Comparison of ENCODE assay signal across 28 cellular contexts in the genomic region with DNA sequence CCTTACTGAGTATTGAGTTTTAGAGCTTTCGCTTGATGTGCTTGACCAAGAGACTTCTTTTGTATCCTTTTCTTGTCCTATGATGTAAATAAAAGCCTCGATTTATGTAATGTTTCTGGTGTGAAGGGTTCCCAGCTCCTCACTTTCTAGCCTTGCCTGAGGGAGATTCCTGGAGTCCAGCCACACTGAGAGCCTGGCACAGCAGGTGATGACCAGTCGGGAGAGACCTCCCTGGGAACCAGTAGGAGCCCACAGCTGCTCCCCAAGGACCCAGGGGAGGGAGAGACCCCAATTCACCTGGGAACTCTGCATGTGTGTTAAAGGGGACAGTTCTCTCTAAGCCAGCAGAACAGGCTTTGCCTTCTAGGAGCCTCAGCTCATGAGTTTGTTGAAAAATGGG. TPM values are rescaled to one million over a fixed set of nuclear protein-coding genes. Genes with fewer than 3 reads are reported as not detected.
DNase-seq lines count a peak whose midpoint lies in the region; ATAC-seq, FAIRE-seq and TF ChIP-seq lines count a peak whose summit lies in the region.
"Had no signal": no experiment of that assay in that cellular context is flagged by ENCODE, and none has a peak within 500 bp of the region (broad histone marks: within the 10 kb centered on the region; RNA-seq: fewer than 3 reads in every experiment).

No MANE protein-coding gene starts in this region.

- H3K27ac Mint-ChIP-seq in endodermal cell: no peak overlapping the region
- H3K27ac Mint-ChIP-seq: CD4-positive, alpha-beta memory T cell; GM23338 had no signal

- peaks cover 8% of the 10 kb centered on the region for H3K79me2 ChIP-seq in HepG2 (ENCODE audit: insufficient read depth, low read length)

- H3K4me3 Mint-ChIP-seq in endodermal cell: no peak overlapping the region
- H3K4me3 Mint-ChIP-seq: CD4-positive, alpha-beta memory T cell; GM23338 had no signal

- TF ChIP-seq POLR2A in HepG2 (IDR thresholded peaks at IDR 0.05; ENCODE audit: insufficient read depth in 1 of 2, low read depth in 2 of 2, low read length in 2 of 2): no peak
- no peak for TF ChIP-seq POLR2A in upper lobe of left lung (IDR thresholded peaks at IDR 0.05)

- TF ChIP-seq RAD21 in HepG2 (CRISPR knock-in tag; IDR thresholded peaks at IDR 0.05): no peak

- H3K9me3 ChIP-seq in SJCRH30 (replicated peaks) (no peaks in the 10 kb centered on the region), HepG2 (ENCODE audit: low read length) (no peaks in the 10 kb centered on the region), subcutaneous abdominal adipose tissue (ENCODE audit: control insufficient read depth in 5 of 5, low read length in 5 of 5) (no peaks in the 10 kb centered on the region), upper lobe of left lung (no peaks in the 10 kb centered on the region), endodermal cell (ENCODE audit: control insufficient read depth, low read length) (no peaks in the 10 kb centered on the region)
- H3K9me3 ChIP-seq: HAP-1 had no signal

- no peak overlapping the region for H2AFZ ChIP-seq in HepG2 (ENCODE audit: low read length)
- H2AFZ ChIP-seq: GM23338 had no signal

- H3K9me3 Mint-ChIP-seq in endodermal cell: no peaks in the 10 kb centered on the region
- H3K9me3 Mint-ChIP-seq: GM23338 had no signal

- 43% methylated on average over 3 of the region's 3 CpGs for WGBS in HepG2 (ENCODE audit: low lambda C conversion rate)
- 78% methylated on average over 3 of the region's 3 CpGs for WGBS in upper lobe of left lung, 2 donors
- 86 to 89% methylated on average over 1 to 3 of the region's 3 CpGs for WGBS in endodermal cell (ENCODE audit: insufficient coverage in 1 of 2, insufficient read length in 1 of 2), 2 experiments

- intact Hi-C loops in HepG2 (cut with micrococcal nuclease; ENCODE audit: unreplicated experiment): no loop called here

- peaks cover 6% of the 10 kb centered on the region for H3K4me1 Mint-ChIP-seq in endodermal cell
- H3K4me1 Mint-ChIP-seq: CD4-positive, alpha-beta memory T cell had no signal

- no peak overlapping the region for H3K4me2 ChIP-seq in HepG2 (ENCODE audit: low read depth, low read length)
- H3K4me2 ChIP-seq: GM23338 had no signal

- H3K36me3 Mint-ChIP-seq in endodermal cell (ENCODE audit: low read depth): peaks cover 2% of the 10 kb centered on the region

- DNase-seq in ELF-1 (ENCODE audit: low read depth, low spot score) (peak; percentile 48), SJCRH30 (peak; percentile 30 to 55), HepG2 (ENCODE audit: low spot score) (no peak), upper lobe of left lung (no peak), endodermal cell (no peak)
- DNase-seq: C1 segment of cervical spinal cord; CD4-positive, alpha-beta memory T cell; COR-L47; DMS53; MV-4-11; NCI-H1105; NCI-H1436 treated with DMSO at 0.1 percent for 48 hours; NCI-H187 treated with DMSO at 0.1 percent for 48 hours; NCI-H2107; NCI-H446; NCI-H526; SHP77; SW 1271 had no signal

- no peak overlapping the region for H3K27ac ChIP-seq in SJCRH30
- no peak overlapping the region for H3K27ac ChIP-seq in HepG2 (ENCODE audit: extremely low read length, insufficient read depth, low read length)
- H3K27ac ChIP-seq in subcutaneous abdominal adipose tissue (ENCODE audit: low read depth, low read length): peak overlapping the region; percentile 26
- H3K27ac ChIP-seq in upper lobe of left lung: no peak overlapping the region
- no peak overlapping the region for H3K27ac ChIP-seq in endodermal cell (ENCODE audit: low read depth, low read length)
- H3K27ac ChIP-seq: HL-60, RWPE1, SK-N-MC had no signal

- POLR2A ChIA-PET in HepG2 (lab: Yijun Ruan, JAX): interaction anchor here (1.0 to 1.5 kb wide), 7 partner anchors 8 to 87 kb away, joined by 3 to 8 read pairs (median 3); a partner anchor contains a TSS

- H3K27me3 Mint-ChIP-seq in endodermal cell (ENCODE audit: insufficient read depth): no peaks in the 10 kb centered on the region

- FAIRE-seq in HepG2 (lab: Jason Lieb, UNC): no peak
- FAIRE-seq: A204.1, G401.6 had no signal

- BruUV-seq in HepG2 (replicated peaks; lab: Mats Ljungman, UMichigan): no TSS peak

- H3K9ac ChIP-seq in HepG2 (ENCODE audit: insufficient read depth, low read depth, low read length) (no peak overlapping the region), subcutaneous abdominal adipose tissue (ENCODE audit: low read length in 5 of 5) (peak overlapping the region in 2 of 5 donors; percentile 10 to 44), endodermal cell (ENCODE audit: extremely low read depth, low read length, poor library complexity, severe bottlenecking) (no peak overlapping the region)

- no peak for TF ChIP-seq EP300 in HepG2 (IDR thresholded peaks at IDR 0.05; ENCODE audit: low read depth in 2 of 2, low read length in 2 of 2)
- no peak for TF ChIP-seq EP300 in HepG2 (CRISPR knock-in tag; IDR thresholded peaks at IDR 0.05; ENCODE audit: borderline replicate concordance)
- TF ChIP-seq EP300 in upper lobe of left lung (IDR thresholded peaks at IDR 0.05): no peak

- H4K20me1 ChIP-seq in HepG2 (ENCODE audit: insufficient read depth, low read length): peaks cover 4% of the 10 kb centered on the region; the same call in 1 of the 2 replicates

- CTCF ChIA-PET in HepG2 (lab: Yijun Ruan, JAX; ENCODE audit: low intra/inter-chr PET ratio, low total read pairs): interaction anchor here (1.5 kb wide), 1 partner anchor 9 kb away, joined by 8 read pairs; a partner anchor contains a TSS

- in situ Hi-C loops in HepG2 (cut with HindIII; ENCODE audit: extremely low pct_ligation_motif_present, low pct_unique_long_range_greater_than_20kb): loop anchor here (5.0 kb wide), 1 partner anchor 33 kb away; no protein-coding TSS in a partner anchor

- H3K36me3 ChIP-seq in SJCRH30 (no peaks in the 10 kb centered on the region), HepG2 (replicated peaks in 1 of 2; ENCODE audit: control insufficient read depth in 1 of 2, insufficient read depth in 2 of 2, low read length in 2 of 2) (peaks cover 7 to 14% of the 10 kb centered on the region in 2 experiments), subcutaneous abdominal adipose tissue (ENCODE audit: control insufficient read depth in 5 of 5, insufficient read depth in 5 of 5, low read length in 5 of 5) (peaks cover 0 to 22% (median 19%) of the 10 kb centered on the region in 5 donors), upper lobe of left lung (peaks cover 0 to 16% (median 7%) of the 10 kb centered on the region in 4 donors), endodermal cell (ENCODE audit: control insufficient read depth, insufficient read depth, low read length) (no peaks in the 10 kb centered on the region)
- H3K36me3 ChIP-seq: HAP-1 had no signal

- H3K27me3 ChIP-seq in SJCRH30 (no peaks in the 10 kb centered on the region), HepG2 (ENCODE audit: control insufficient read depth in 1 of 2, insufficient read depth in 2 of 2, low read length in 2 of 2) (no peaks in the 10 kb centered on the region), subcutaneous abdominal adipose tissue (ENCODE audit: control insufficient read depth in 5 of 5, insufficient read depth in 4 of 5, low read length in 5 of 5) (no peaks in the 10 kb centered on the region), upper lobe of left lung (no peaks in the 10 kb centered on the region), endodermal cell (ENCODE audit: control insufficient read depth, insufficient read depth, low read length, poor library complexity, severe bottlenecking) (no peaks in the 10 kb centered on the region)

- H3K4me3 ChIP-seq in SJCRH30 (no peak overlapping the region), HepG2 (replicated peaks in 1 of 3; ENCODE audit: insufficient read depth in 1 of 3, low read depth in 2 of 3, low read length in 3 of 3) (no peak overlapping the region), subcutaneous abdominal adipose tissue (ENCODE audit: low read depth in 1 of 5, low read length in 5 of 5) (no peak overlapping the region), upper lobe of left lung (no peak overlapping the region), endodermal cell (ENCODE audit: low read length) (no peak overlapping the region)
- H3K4me3 ChIP-seq: GM23338, HAP-1, SK-N-MC had no signal

- peaks cover 25% of the 10 kb centered on the region for H3K4me1 ChIP-seq in SJCRH30
- peaks cover 63% of the 10 kb centered on the region for H3K4me1 ChIP-seq in HepG2 (ENCODE audit: insufficient read depth, low read length)
- peaks cover 8 to 50% (median 44%) of the 10 kb centered on the region in 5 donors for H3K4me1 ChIP-seq in subcutaneous abdominal adipose tissue (ENCODE audit: control insufficient read depth in 5 of 5, insufficient read depth in 5 of 5, low read length in 5 of 5)
- H3K4me1 ChIP-seq in upper lobe of left lung: peaks cover 0 to 3% (median 0%) of the 10 kb centered on the region in 4 donors
- H3K4me1 ChIP-seq in endodermal cell (ENCODE audit: control insufficient read depth, insufficient read depth, low read length): no peaks in the 10 kb centered on the region
- H3K4me1 ChIP-seq: HAP-1 had no signal

- TF ChIP-seq CTCF in HepG2 (CRISPR knock-in tag; IDR thresholded peaks at IDR 0.05): no peak
- no peak for TF ChIP-seq CTCF in upper lobe of left lung (IDR thresholded peaks at IDR 0.05)
- TF ChIP-seq CTCF in endodermal cell (conservative IDR thresholded peaks at IDR 0.05): no peak

- ATAC-seq in HepG2 (peak; percentile 9), HG03095 (IDR thresholded peaks at IDR 0.05; ENCODE audit: unreplicated experiment) (no peak), upper lobe of left lung (ENCODE audit: low FRiP score in 2 of 2) (no peak)
- ATAC-seq: Panc1 had no signal

RNA-seq across cellular contexts. Expression of a gene that starts 8.9 kb away (rescaled TPM):
- 1.6 and 1.8 TPM in 2 replicates for total RNA-seq in SJCRH30 (2014; rRNA removed; shearing (Covaris generic))
- total RNA-seq in HepG2 (2016; rRNA removed; fragmentation: Illumina TruSeq; extraction: Trizol) (85.9 and 86.7 TPM in 2 replicates), upper lobe of left lung (10 to 100 TPM; 12.6 to 33.0 (median 30.0) TPM), endodermal cell (10 to 100 TPM in 1 of 2 donors, 1 to 10 TPM in 1; 7.5 to 11.5 TPM)
- total RNA-seq in HepG2 (2016; cell fraction: cytosol; rRNA removed; fragmentation: Illumina TruSeq; extraction: Trizol; ENCODE audit: low read depth): 13.1 and 13.7 TPM in 2 replicates
- total RNA-seq in HepG2 (2016; cell fraction: insoluble cytoplasmic fraction; rRNA removed; fragmentation: Illumina TruSeq; extraction: Trizol): 83.6 and 85.7 TPM in 2 replicates
- total RNA-seq in HepG2 (2016; cell fraction: membrane; rRNA removed; fragmentation: Illumina TruSeq; extraction: Trizol): 59.6 and 65.3 TPM in 2 replicates
- 36.7 and 42.7 TPM in 2 replicates for total RNA-seq in HepG2 (2016; cell fraction: nucleus; rRNA removed; fragmentation: Illumina TruSeq; extraction: Trizol)
- 25.2 and 30.9 TPM in 2 replicates for polyA plus RNA-seq in HepG2 (2011; rRNA removed)
- 27.9 and 36.1 TPM in 2 replicates for polyA plus RNA-seq in HepG2 (2011; cell fraction: cytosol; rRNA removed)
- 10.3 and 15.5 TPM in 2 replicates for polyA plus RNA-seq in HepG2 (2011; cell fraction: nucleus; rRNA removed)
- 25.0 and 26.1 TPM in 2 replicates for polyA plus RNA-seq in HepG2 (2012)
- polyA plus RNA-seq in HepG2 (2016; cell fraction: cytosol; fragmentation: Illumina TruSeq; extraction: Trizol; ENCODE audit: low read depth): 8.3 and 8.7 TPM in 2 replicates
- polyA plus RNA-seq in HepG2 (2016; cell fraction: insoluble cytoplasmic fraction; fragmentation: Illumina TruSeq; extraction: Trizol; ENCODE audit: low read depth): 89.4 and 93.3 TPM in 2 replicates
- 38.6 and 42.0 TPM in 2 replicates for polyA plus RNA-seq in HepG2 (2016; cell fraction: membrane; fragmentation: Illumina TruSeq; extraction: Trizol; ENCODE audit: low read depth)
- 58.5 and 59.9 TPM in 2 replicates for polyA plus RNA-seq in HepG2 (2016; cell fraction: nucleus; fragmentation: Illumina TruSeq; extraction: Trizol; ENCODE audit: insufficient read depth, low read depth)
- 26.7 TPM in 1 of 2 replicates, not detected in the other for polyA minus RNA-seq in HepG2 (2011; rRNA and poly(A)+ RNA removed; ENCODE audit: low replicate concordance)
- polyA minus RNA-seq in HepG2 (2011; cell fraction: cytosol; rRNA and poly(A)+ RNA removed): 14.8 and 19.3 TPM in 2 replicates
- 8.0 and 10.9 TPM in 2 replicates for polyA minus RNA-seq in HepG2 (2011; cell fraction: nucleus; rRNA and poly(A)+ RNA removed)
- polyA plus RNA-seq in endodermal cell (2013, experiment 1 of 2): 2.8 TPM
- 2.6 TPM for polyA plus RNA-seq in endodermal cell (2013, experiment 2 of 2)

RNA-seq across cellular contexts. Expression of a gene that starts 49.1 kb away (rescaled TPM):
- total RNA-seq in SJCRH30 (2014; rRNA removed; shearing (Covaris generic)): 5.4 and 5.6 TPM in 2 replicates
- total RNA-seq in HepG2 (2016; rRNA removed; fragmentation: Illumina TruSeq; extraction: Trizol) (4.7 and 10.1 TPM in 2 replicates), upper lobe of left lung (100 to 1,000 TPM in 1 of 6 donors, 10 to 100 TPM in 5; 44.2 to 125 (median 62.0) TPM), endodermal cell (10 to 100 TPM; 12.3 to 14.5 TPM)
- 3.8 and 5.3 TPM in 2 replicates for total RNA-seq in HepG2 (2016; cell fraction: cytosol; rRNA removed; fragmentation: Illumina TruSeq; extraction: Trizol; ENCODE audit: low read depth)
- total RNA-seq in HepG2 (2016; cell fraction: insoluble cytoplasmic fraction; rRNA removed; fragmentation: Illumina TruSeq; extraction: Trizol): 5.8 and 12.4 TPM in 2 replicates
- 3.3 and 3.6 TPM in 2 replicates for total RNA-seq in HepG2 (2016; cell fraction: membrane; rRNA removed; fragmentation: Illumina TruSeq; extraction: Trizol)
- 12.5 and 15.1 TPM in 2 replicates for total RNA-seq in HepG2 (2016; cell fraction: nucleus; rRNA removed; fragmentation: Illumina TruSeq; extraction: Trizol)
- polyA plus RNA-seq in HepG2 (2011; rRNA removed): 8.5 and 13.6 TPM in 2 replicates
- 4.1 and 4.6 TPM in 2 replicates for polyA plus RNA-seq in HepG2 (2011; cell fraction: cytosol; rRNA removed)
- 31.2 and 40.2 TPM in 2 replicates for polyA plus RNA-seq in HepG2 (2011; cell fraction: nucleus; rRNA removed)
- 7.1 and 10.6 TPM in 2 replicates for polyA plus RNA-seq in HepG2 (2012)
- 0.75 and 1.5 TPM in 2 replicates for polyA plus RNA-seq in HepG2 (2016; cell fraction: cytosol; fragmentation: Illumina TruSeq; extraction: Trizol; ENCODE audit: low read depth)
- polyA plus RNA-seq in HepG2 (2016; cell fraction: insoluble cytoplasmic fraction; fragmentation: Illumina TruSeq; extraction: Trizol; ENCODE audit: low read depth): 5.2 and 6.9 TPM in 2 replicates
- polyA plus RNA-seq in HepG2 (2016; cell fraction: membrane; fragmentation: Illumina TruSeq; extraction: Trizol; ENCODE audit: low read depth): 1.3 and 2.5 TPM in 2 replicates
- 31.0 and 32.3 TPM in 2 replicates for polyA plus RNA-seq in HepG2 (2016; cell fraction: nucleus; fragmentation: Illumina TruSeq; extraction: Trizol; ENCODE audit: insufficient read depth, low read depth)
- 11.1 and 13.8 TPM in 2 replicates for polyA minus RNA-seq in HepG2 (2011; rRNA and poly(A)+ RNA removed; ENCODE audit: low replicate concordance)
- 4.9 and 5.2 TPM in 2 replicates for polyA minus RNA-seq in HepG2 (2011; cell fraction: cytosol; rRNA and poly(A)+ RNA removed)
- polyA minus RNA-seq in HepG2 (2011; cell fraction: nucleus; rRNA and poly(A)+ RNA removed): 15.8 and 19.9 TPM in 2 replicates
- 3.0 TPM for polyA plus RNA-seq in endodermal cell (2013, experiment 1 of 2)
- 3.4 TPM for polyA plus RNA-seq in endodermal cell (2013, experiment 2 of 2)
- total RNA-seq: CD4-positive, alpha-beta memory T cell had no signal

Comparison
In these comparisons a context has a peak if more than half of its experiments do, and no peak if none do; other contexts are left out.
1. DNase-seq: peak in ELF-1 (single experiment) and SJCRH30 (2 of 2); none in HepG2 (single experiment), upper lobe of left lung (0 of 2) and endodermal cell (single experiment).